In genomic region chr2:11710210-11710609, GRCh38 we compare ENCODE assay signal across 11 cellular contexts. TPM values are rescaled to one million over a fixed set of nuclear protein-coding genes. Genes with fewer than 3 reads are reported as not detected.
DNase-seq lines count a peak whose midpoint lies in the region; ATAC-seq and TF ChIP-seq lines count a peak whose summit lies in the region.
"Had no signal": no experiment of that assay in that cellular context is flagged by ENCODE, and none has a peak within 500 bp of the region (broad histone marks: within the 10 kb centered on the region; RNA-seq: fewer than 3 reads in every experiment).

No MANE protein-coding gene starts in this region.

- ATAC-seq in HCT116 (no peak; the same call in 1 of the 2 replicates), GM21526 (IDR thresholded peaks at IDR 0.05; ENCODE audit: low FRiP score, unreplicated experiment) (no peak)

- H3K27ac ChIP-seq in HCT116 (ENCODE audit: low read depth, low read length) (no peak overlapping the region), angular gyrus (ENCODE audit: low read depth, low read length) (peak overlapping the region; percentile 58), stomach smooth muscle (ENCODE audit: low read length) (peak overlapping the region; percentile 70), A673 (ENCODE audit: low read depth, low read length, poor library complexity, severe bottlenecking) (no peak overlapping the region)

- no peaks in the 10 kb centered on the region for H3K9me3 ChIP-seq in HCT116 (ENCODE audit: control insufficient read depth in 1 of 2, insufficient read depth in 1 of 2, low read depth in 1 of 2, low read length in 2 of 2)
- H3K9me3 ChIP-seq in stomach smooth muscle (ENCODE audit: control insufficient read depth in 2 of 2, low read length in 2 of 2) = no peaks in the 10 kb centered on the region
- peaks cover 3% of the 10 kb centered on the region for H3K9me3 ChIP-seq in A673 (ENCODE audit: low read depth, low read length, poor library complexity, severe bottlenecking)

- H3K4me1 ChIP-seq in HCT116 (ENCODE audit: control insufficient read depth in 1 of 2, insufficient read depth in 2 of 2, low read length in 2 of 2) = peaks cover 0 to 8% of the 10 kb centered on the region in 2 experiments; a peak in 1 of 4 replicates
- peaks cover 19% of the 10 kb centered on the region for H3K4me1 ChIP-seq in stomach smooth muscle (ENCODE audit: control insufficient read depth, insufficient read depth, low read length)
- H3K4me1 ChIP-seq in A673 (ENCODE audit: insufficient read depth, low read length, poor library complexity, severe bottlenecking) = no peaks in the 10 kb centered on the region

- no peaks in the 10 kb centered on the region for H3K9me2 ChIP-seq in HCT116 (ENCODE audit: insufficient read depth)

- RAD21 ChIA-PET in HCT116 (lab: Charles Lee; ENCODE audit: low non-redundant PET in 1 of 2, low total read pairs in 2 of 2, uncharacterized antibody in 2 of 2, unreplicated experiment in 2 of 2) = no interaction called here

- no peak overlapping the region for H3K4me2 ChIP-seq in HCT116 (ENCODE audit: low read length)

- no peak for TF ChIP-seq POLR2A in HCT116 (IDR thresholded peaks at IDR 0.05; ENCODE audit: borderline replicate concordance, extremely low read depth, insufficient read depth, insufficient read length)

- H3K27me3 ChIP-seq in HCT116 (ENCODE audit: insufficient read depth, low read length) (no peaks in the 10 kb centered on the region), stomach smooth muscle (ENCODE audit: control insufficient read depth in 1 of 2, insufficient read depth in 2 of 2, low read length in 2 of 2) (no peaks in the 10 kb centered on the region), A673 (replicated peaks; ENCODE audit: insufficient read depth, low read depth, low read length, poor library complexity) (no peaks in the 10 kb centered on the region)

- H3K36me3 ChIP-seq in HCT116 (ENCODE audit: control insufficient read depth in 1 of 2, insufficient read depth in 2 of 2, low read length in 2 of 2) (no peaks in the 10 kb centered on the region), stomach smooth muscle (ENCODE audit: control insufficient read depth in 2 of 2, insufficient read depth in 2 of 2, low read length in 2 of 2) (no peaks in the 10 kb centered on the region), A673 (ENCODE audit: insufficient read depth, low read length, poor library complexity, severe bottlenecking) (no peaks in the 10 kb centered on the region)

- no peak for TF ChIP-seq RAD21 in HCT116 (IDR thresholded peaks at IDR 0.05; ENCODE audit: low read depth)

- no peaks in the 10 kb centered on the region for H4K20me1 ChIP-seq in HCT116 (ENCODE audit: insufficient read depth)

- CTCF ChIA-PET in HCT116 (lab: Charles Lee) = interaction anchor here (1.2 kb wide), 1 partner anchor 69 kb away, joined by 3 read pairs; no protein-coding TSS in a partner anchor
- CTCF ChIA-PET in A673 (lab: Charles Lee) = no interaction called here

- intact Hi-C loops in HCT116 (cut with micrococcal nuclease) (no loop called here), A673 (cut with micrococcal nuclease; ENCODE audit: unreplicated experiment) (no loop called here)

- DNase-seq in HCT116 (ENCODE audit: low read depth, low spot score) (no peak), foreskin melanocyte (peak; percentile 72), A673 (ENCODE audit: low spot score) (no peak), GM13976 (ENCODE audit: low spot score) (no peak), NCI-H2107 (lab: John Stamatoyannopoulos, UW) (no peak)
- DNase-seq: NCI-H510A treated with DMSO at 0.1 percent for 48 hours had no signal

- POLR2A ChIA-PET in HCT116 (lab: Charles Lee) = no interaction called here
- POLR2A ChIA-PET in A673 (lab: Charles Lee; ENCODE audit: low non-redundant PET) = no interaction called here

- no peak overlapping the region for H2AFZ ChIP-seq in HCT116 (ENCODE audit: low read depth, low read length, poor library complexity, severe bottlenecking)

- H3K4me3 ChIP-seq in HCT116 (replicated peaks in 1 of 2; ENCODE audit: low read depth in 1 of 2, low read length in 2 of 2) (no peak overlapping the region), stomach smooth muscle (ENCODE audit: low read length in 2 of 2) (no peak overlapping the region), A673 (ENCODE audit: low read depth, low read length, poor library complexity, severe bottlenecking) (no peak overlapping the region)

- no peaks in the 10 kb centered on the region for H3K79me2 ChIP-seq in HCT116 (ENCODE audit: insufficient read depth, low read length)

- no peak for TF ChIP-seq CTCF in HCT116 (IDR thresholded peaks at IDR 0.05 in 2 of 3, conservative IDR thresholded peaks at IDR 0.05 in 1 of 3; ENCODE audit: borderline replicate concordance in 1 of 3, insufficient read depth in 1 of 3, low read depth in 2 of 3, low read length in 2 of 3)
- TF ChIP-seq CTCF in A673 (conservative IDR thresholded peaks at IDR 0.05; ENCODE audit: low read depth, low read length) = no peak
- TF ChIP-seq CTCF in GM13976 (IDR thresholded peaks at IDR 0.05; ENCODE audit: borderline replicate concordance, control extremely low read depth, extremely low read depth, insufficient read depth, missing control alignments) = no peak

- no peak overlapping the region for H3K9ac ChIP-seq in HCT116 (ENCODE audit: low read length)
- no peak overlapping the region for H3K9ac ChIP-seq in stomach smooth muscle (ENCODE audit: low read length in 2 of 2)

- BruUV-seq in HCT116 (replicated peaks; lab: Mats Ljungman, UMichigan) (no TSS peak), A673 (replicated peaks; lab: Mats Ljungman, UMichigan) (no TSS peak)

- in situ Hi-C loops in GM13976 (cut with MboI; ENCODE audit: low sequenced_read_pairs, unreplicated experiment) = no loop called here

TF ChIP-seq in HCT116, 20 proteins besides CTCF, POLR2A, EP300 and RAD21:
- TF ChIP-seq FOSL1 (IDR thresholded peaks at IDR 0.05; ENCODE audit: low read depth) = peak; percentile 9; the same call in 1 of the 2 replicates
- no peak for TF ChIP-seq REST (IDR thresholded peaks at IDR 0.05; ENCODE audit: low read depth)
- TF ChIP-seq EZH2phosphoT487 (IDR thresholded peaks at IDR 0.05; ENCODE audit: borderline replicate concordance) = no peak

RNA-seq across cellular contexts. Expression of gene LPIN1, which starts 36.2 kb away (rescaled TPM):
- total RNA-seq in HCT116 (2021; ENCODE audit: unreplicated experiment) (16.7 TPM), A673 (2021) (35.2 and 38.5 TPM in 2 replicates)
- polyA plus RNA-seq in HCT116 (2012) = 7.7 and 9.4 TPM in 2 replicates

RNA-seq across cellular contexts. Expression of gene NTSR2, which starts 40.2 kb away (rescaled TPM):
- not detected for total RNA-seq in HCT116 (2021; ENCODE audit: unreplicated experiment)
- not detected in 2 replicates for polyA plus RNA-seq in HCT116 (2012)
- total RNA-seq in A673 (2021) = not detected in 2 replicates
- total RNA-seq: urinary bladder had no signal
- polyA plus RNA-seq: esophagus had no signal

Comparison
In these comparisons a context has a peak if more than half of its experiments do, and no peak if none do; other contexts are left out.
1. H3K27ac ChIP-seq: peak in angular gyrus (single experiment) and stomach smooth muscle (single experiment); none in HCT116 (single experiment) and A673 (single experiment).